ENCODE assay signal across 1 cellular context in the genomic region with DNA sequence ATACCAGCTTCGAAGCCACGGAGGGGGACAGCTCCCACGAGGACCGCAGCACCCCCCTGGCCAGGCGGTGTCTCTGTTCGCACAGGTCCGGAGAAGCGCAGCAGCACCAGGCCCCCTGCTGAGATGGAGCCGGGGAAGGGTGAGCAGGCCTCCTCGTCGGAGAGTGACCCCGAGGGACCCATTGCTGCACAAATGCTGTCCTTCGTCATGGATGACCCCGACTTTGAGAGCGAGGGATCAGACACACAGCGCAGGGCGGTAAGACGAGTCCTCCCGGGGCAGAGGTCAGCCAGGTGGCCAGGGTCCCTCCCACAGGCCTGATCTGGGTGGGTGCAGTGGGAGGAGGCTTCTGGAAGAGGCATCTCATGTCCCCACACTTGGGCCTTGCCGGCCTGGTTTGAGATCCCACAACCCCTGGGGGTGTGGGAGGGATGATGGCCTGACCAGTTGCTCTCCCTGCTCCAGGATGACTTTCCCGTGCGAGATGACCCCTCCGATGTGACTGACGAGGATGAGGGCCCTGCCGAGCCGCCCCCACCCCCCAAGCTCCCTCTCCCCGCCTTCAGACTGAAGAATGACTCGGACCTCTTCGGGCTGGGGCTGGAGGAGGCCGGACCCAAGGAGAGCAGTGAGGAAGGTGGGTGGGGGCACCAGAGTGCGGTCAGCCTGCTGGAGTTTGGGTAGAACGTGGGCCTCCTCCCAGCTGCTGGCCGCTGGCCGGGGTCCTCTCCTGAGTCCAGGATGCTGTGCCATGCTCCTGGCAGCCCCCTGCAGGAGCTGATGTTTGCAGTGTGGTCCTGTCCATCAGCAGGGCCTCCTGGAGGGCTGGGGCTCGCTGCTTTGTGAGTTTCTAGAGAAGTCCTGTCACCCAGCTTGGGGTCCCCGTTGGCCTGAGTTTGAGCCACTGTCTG.
TF ChIP-seq lines count a peak whose summit lies in the region.

No MANE protein-coding gene starts in this region.

TF ChIP-seq in H1, 55 proteins besides CTCF, POLR2A, EP300 and RAD21:
- TF ChIP-seq CBX5 (IDR thresholded peaks at IDR 0.05; ENCODE audit: low read depth, low read length) (no peak), POLR2AphosphoS5 (IDR thresholded peaks at IDR 0.05; ENCODE audit: low read depth, low read length) (peak; percentile 50), SIN3A (conservative IDR thresholded peaks at IDR 0.05 in 1 of 2, IDR thresholded peaks at IDR 0.05 in 1 of 2; ENCODE audit: low read depth in 1 of 2, low read length in 2 of 2) (no peak)
TF ChIP-seq in H1: peak in this region for 1.
